Comparison of ENCODE assay signal across 15 cellular contexts in genomic region chr12:82314406-82314892, GRCh38. TPM values are rescaled to one million over a fixed set of nuclear protein-coding genes. Genes with fewer than 3 reads are reported as not detected.
DNase-seq lines count a peak whose midpoint lies in the region; ATAC-seq, FAIRE-seq and TF ChIP-seq lines count a peak whose summit lies in the region.
"Had no signal": no experiment of that assay in that cellular context is flagged by ENCODE, and none has a peak within 500 bp of the region (broad histone marks: within the 10 kb centered on the region; RNA-seq: fewer than 3 reads in every experiment).

No MANE protein-coding gene starts in this region.

- no peaks in the 10 kb centered on the region for H3K27me3 Mint-ChIP-seq in MCF 10A (ENCODE audit: insufficient read depth, unreplicated experiment)

- no peak overlapping the region for H3K4me3 ChIP-seq in keratinocyte (ENCODE audit: control insufficient read depth in 2 of 3, extremely low read depth in 1 of 3, insufficient read depth in 2 of 3, low read depth in 1 of 3, low read length in 3 of 3)
- H3K4me3 ChIP-seq: K562 had no signal

- H3K79me2 ChIP-seq in keratinocyte (ENCODE audit: control insufficient read depth, insufficient read depth, low read length): no peaks in the 10 kb centered on the region

- no peaks in the 10 kb centered on the region for H3K36me3 ChIP-seq in keratinocyte (ENCODE audit: control insufficient read depth in 2 of 2, extremely low read depth in 1 of 2, insufficient read depth in 2 of 2, low read length in 2 of 2)
- H3K36me3 ChIP-seq: brain microvascular endothelial cell had no signal

- no peak overlapping the region for H3K9ac ChIP-seq in keratinocyte (ENCODE audit: control insufficient read depth, extremely low read depth, insufficient read depth, low read length)

- POLR2A ChIA-PET in MCF 10A (lab: Yijun Ruan, JAX): no interaction called here

- no TSS peak for BruUV-seq in MCF 10A (replicated peaks; lab: Mats Ljungman, UMichigan)

- no peaks in the 10 kb centered on the region for H3K9me3 ChIP-seq in keratinocyte (ENCODE audit: control insufficient read depth, low read depth, low read length)

- no peaks in the 10 kb centered on the region for H4K20me1 ChIP-seq in keratinocyte (ENCODE audit: control insufficient read depth, extremely low read depth, insufficient read depth, low read length)

- TF ChIP-seq CTCF in MCF 10A (IDR thresholded peaks at IDR 0.05; ENCODE audit: unreplicated experiment) (no peak), keratinocyte (optimal IDR thresholded peaks at IDR 0.05 in 1 of 3, IDR thresholded peaks at IDR 0.05 in 1 of 3, conservative IDR thresholded peaks at IDR 0.05 in 1 of 3; ENCODE audit: extremely low read depth in 1 of 3, insufficient read depth in 2 of 3, low read length in 3 of 3) (no peak)

- peaks cover 14% of the 10 kb centered on the region for H3K4me1 Mint-ChIP-seq in MCF 10A (ENCODE audit: insufficient read depth, unreplicated experiment)

- no peaks in the 10 kb centered on the region for H3K36me3 Mint-ChIP-seq in MCF 10A (ENCODE audit: insufficient read depth, unreplicated experiment)

- H3K27ac ChIP-seq in keratinocyte (ENCODE audit: control insufficient read depth, insufficient read depth, low read length): no peak overlapping the region
- H3K27ac ChIP-seq: brain microvascular endothelial cell had no signal

- intact Hi-C loops in MCF 10A (cut with micrococcal nuclease): no loop called here

- dilution Hi-C loops in keratinocyte (cut with MboI; ENCODE audit: extremely low pct_ligation_motif_present, low sequenced_read_pairs): no loop called here

- CTCF ChIA-PET in MCF 10A (lab: Yijun Ruan, JAX): interaction anchor here (0.6 kb wide), 1 partner anchor 686 kb away, joined by 5 read pairs; no protein-coding TSS in a partner anchor

- H3K9me3 Mint-ChIP-seq in MCF 10A (ENCODE audit: unreplicated experiment): peaks cover 7% of the 10 kb centered on the region

- peaks cover 5% of the 10 kb centered on the region for H3K4me1 ChIP-seq in keratinocyte (ENCODE audit: control insufficient read depth, extremely low read depth, insufficient read depth, low read length)

- peak overlapping the region; percentile 39 for H3K4me2 ChIP-seq in keratinocyte (ENCODE audit: control insufficient read depth, extremely low read depth, insufficient read depth, low read depth, low read length)

- FAIRE-seq in keratinocyte (lab: Jason Lieb, UNC): no peak
- FAIRE-seq: K562, TTC549 had no signal

- H3K27me3 ChIP-seq in keratinocyte (ENCODE audit: control insufficient read depth, extremely low read depth, insufficient read depth, low read length): no peaks in the 10 kb centered on the region
- H3K27me3 ChIP-seq: brain microvascular endothelial cell had no signal

- H3K9me1 ChIP-seq in keratinocyte (ENCODE audit: control insufficient read depth, extremely low read depth, insufficient read depth, low read length): no peaks in the 10 kb centered on the region

- no peak overlapping the region for H3K4me3 Mint-ChIP-seq in MCF 10A (ENCODE audit: unreplicated experiment)

- H3K27ac Mint-ChIP-seq in MCF 10A (ENCODE audit: low read depth, unreplicated experiment): peak overlapping the region; percentile 27

- DNase-seq in SIG-M5 treated with dmso at 0.1 percent for 504 hours (lab: John Stamatoyannopoulos, UW; ENCODE audit: unreplicated experiment) (peak; percentile 43), SIG-M5 (lab: John Stamatoyannopoulos, UW) (no peak), MCF 10A (ENCODE audit: unreplicated experiment) (peak; percentile 57), keratinocyte (ENCODE audit: low read depth, low spot score) (peak; percentile 9)
- no peak for DNase-seq in activated CD4-positive, alpha-beta T cell treated with anti-CD3 and anti-CD28 coated beads, Interleukin-2, amount 50 U/mL, for 1 hour
- DNase-seq in activated naive CD4-positive, alpha-beta T cell treated with anti-CD3 and anti-CD28 coated beads, Interleukin-2, amount 50 U/mL, for 16 hours: no peak
- DNase-seq: activated naive CD4-positive, alpha-beta T cell; brain microvascular endothelial cell; effector CD4-positive, alpha-beta T cell; NCI-H1417 treated with DMSO at 0.1 percent for 48 hours; NCI-H82 had no signal

- peak overlapping the region; percentile 54 for H2AFZ ChIP-seq in keratinocyte (ENCODE audit: control insufficient read depth, low read length)

- ATAC-seq in HG02763 (IDR thresholded peaks at IDR 0.05; ENCODE audit: unreplicated experiment): no peak
- no peak for ATAC-seq in GM19452 (IDR thresholded peaks at IDR 0.05; ENCODE audit: unreplicated experiment)
- ATAC-seq: K562 had no signal

RNA-seq across cellular contexts. Expression of gene CCDC59, which starts 43.7 kb away (rescaled TPM):
- 72.5 and 85.7 TPM in 2 replicates for total RNA-seq in MCF 10A (2022)
- 8.5 to 41.9 TPM (median 29.5 TPM) in 3 replicates for polyA plus RNA-seq in keratinocyte
- polyA plus RNA-seq in keratinocyte (2011; ENCODE audit: low read depth): 117 TPM
- polyA plus RNA-seq in keratinocyte (2011; cell fraction: cytosol; rRNA removed): 12.4 and 20.5 TPM in 2 replicates
- polyA plus RNA-seq in keratinocyte (2011; cell fraction: nucleus; rRNA removed): 8.2 and 15.2 TPM in 2 replicates
- polyA plus RNA-seq in keratinocyte (2012; ENCODE audit: low replicate concordance): 36.9 and 38.5 TPM in 2 replicates
- 2.9 to 5.7 TPM (median 5.3 TPM) in 3 replicates for polyA minus RNA-seq in keratinocyte
- polyA minus RNA-seq in keratinocyte (2011; cell fraction: cytosol; rRNA and poly(A)+ RNA removed): 10.2 TPM
- 1.9 and 4.7 TPM in 2 replicates for polyA minus RNA-seq in keratinocyte (2011; cell fraction: nucleus; rRNA and poly(A)+ RNA removed)

RNA-seq across cellular contexts. Expression of gene METTL25, which starts 43.9 kb away (rescaled TPM):
- total RNA-seq in MCF 10A (2022): 3.4 and 4.1 TPM in 2 replicates
- 3.6 to 6.0 TPM (median 3.7 TPM) in 3 replicates for polyA plus RNA-seq in keratinocyte
- polyA plus RNA-seq in keratinocyte (2011; ENCODE audit: low read depth): 1.3 TPM
- 2.5 and 5.3 TPM in 2 replicates for polyA plus RNA-seq in keratinocyte (2011; cell fraction: cytosol; rRNA removed)
- 3.6 and 6.3 TPM in 2 replicates for polyA plus RNA-seq in keratinocyte (2011; cell fraction: nucleus; rRNA removed)
- polyA plus RNA-seq in keratinocyte (2012; ENCODE audit: low replicate concordance): 2.6 and 3.0 TPM in 2 replicates
- polyA minus RNA-seq in keratinocyte: 1.3 to 4.9 TPM (median 4.0 TPM) in 3 replicates
- 3.1 TPM for polyA minus RNA-seq in keratinocyte (2011; cell fraction: cytosol; rRNA and poly(A)+ RNA removed)
- 5.7 and 8.1 TPM in 2 replicates for polyA minus RNA-seq in keratinocyte (2011; cell fraction: nucleus; rRNA and poly(A)+ RNA removed)

Comparison
In these comparisons a context has a peak if more than half of its experiments do, and no peak if none do; other contexts are left out.
1. DNase-seq: peak in SIG-M5 treated with dmso at 0.1 percent for 504 hours (single experiment), MCF 10A (single experiment) and keratinocyte (single experiment); none in SIG-M5 (single experiment), activated CD4-positive, alpha-beta T cell treated with anti-CD3 and anti-CD28 coated beads, Interleukin-2, amount 50 U/mL, for 1 hour (single experiment) and activated naive CD4-positive, alpha-beta T cell treated with anti-CD3 and anti-CD28 coated beads, Interleukin-2, amount 50 U/mL, for 16 hours (single experiment).